ENCODE assay signal across 14 cellular contexts in the genomic region with DNA sequence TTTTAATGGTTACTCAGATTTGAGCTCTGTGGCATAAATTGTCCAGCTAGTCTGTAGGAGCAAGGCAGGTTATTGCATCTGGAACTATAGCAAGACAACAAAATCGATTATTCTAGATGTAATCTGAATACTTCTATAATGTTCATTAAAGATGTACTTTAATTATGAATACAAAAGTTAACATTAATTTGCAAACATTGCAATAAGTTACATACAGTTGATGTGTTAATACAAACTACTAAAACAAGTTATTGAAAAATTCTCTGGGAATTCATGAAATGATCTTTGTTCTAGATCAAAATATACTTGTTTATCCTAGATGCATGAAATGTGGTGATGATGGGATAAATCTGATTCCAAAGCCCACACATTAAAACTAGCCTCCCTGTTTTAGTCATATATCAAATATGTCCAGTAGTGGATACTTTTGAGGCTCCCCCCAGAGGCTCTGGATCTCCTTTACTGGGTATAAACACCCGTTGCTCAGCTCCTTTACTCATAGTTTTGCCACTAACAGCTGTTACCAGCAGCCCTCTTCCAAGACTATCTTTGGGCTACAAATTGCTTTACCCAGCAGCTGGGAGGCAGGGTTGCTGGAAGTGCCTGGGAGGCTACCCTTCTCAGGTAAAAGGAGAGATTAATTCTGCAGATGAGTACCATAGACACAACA.
"Had no signal": no experiment of that assay in that cellular context is flagged by ENCODE, and none has a peak within 500 bp of the region (broad histone marks: within the 10 kb centered on the region; RNA-seq: fewer than 3 reads in every experiment).

No MANE protein-coding gene starts in this region.

- H3K4me1 ChIP-seq: testis had no signal

- ATAC-seq: activated T-cell treated with anti-CD3 and anti-CD28 coated beads, Interleukin-2, amount 50 U/mL, for 4 hours; natural killer cell had no signal

- H3K27ac ChIP-seq: sigmoid colon, testis had no signal

- H3K4me3 ChIP-seq: dorsolateral prefrontal cortex, sigmoid colon, testis had no signal

- H3K9me3 ChIP-seq: sigmoid colon, testis had no signal

- H3K4me3 Mint-ChIP-seq: activated naive CD8-positive, alpha-beta T cell treated with anti-CD3 and anti-CD28 coated beads for 36 hours; activated T-cell treated with anti-CD3 and anti-CD28 coated beads, Interleukin-2, amount 50 U/mL, for 4 hours; natural killer cell; stimulated activated naive CD8-positive, alpha-beta T cell treated with anti-CD3 and anti-CD28 coated beads, Interleukin-15, Interleukin-2, amounts not matched to agents 100 ng/mL and 50 ng/mL, for 24 hours had no signal

- H3K9me3 Mint-ChIP-seq: activated T-cell treated with anti-CD3 and anti-CD28 coated beads, Interleukin-2, amount 50 U/mL, for 4 hours; stimulated activated naive CD8-positive, alpha-beta T cell treated with anti-CD3 and anti-CD28 coated beads, Interleukin-15, Interleukin-2, amounts not matched to agents 100 ng/mL and 50 ng/mL, for 24 hours had no signal

- H3K27me3 ChIP-seq: dorsolateral prefrontal cortex, sigmoid colon, testis had no signal

- DNase-seq: activated gamma-delta T cell treated with Interleukin-2 at 50 U/mL for 16 hours; activated naive CD8-positive, alpha-beta T cell treated with anti-CD3 and anti-CD28 coated beads for 36 hours; activated T-cell treated with anti-CD3 and anti-CD28 coated beads, Interleukin-2, amount 50 U/mL, for 4 hours; anterior cingulate cortex; dorsolateral prefrontal cortex; foreskin melanocyte; head of caudate nucleus; natural killer cell; sigmoid colon; stimulated activated CD4-positive, alpha-beta T cell treated with anti-CD3 and anti-CD28 coated beads, Interleukin-2, amount 100 ng/mL, for 48 hours; T-helper 2 cell; testis had no signal

- FAIRE-seq: TTC549 had no signal

- H3K36me3 ChIP-seq: sigmoid colon had no signal

- H3K4me1 Mint-ChIP-seq: activated naive CD8-positive, alpha-beta T cell treated with anti-CD3 and anti-CD28 coated beads for 36 hours; natural killer cell had no signal

- H3K27ac Mint-ChIP-seq: activated naive CD8-positive, alpha-beta T cell treated with anti-CD3 and anti-CD28 coated beads for 36 hours; natural killer cell; stimulated activated naive CD8-positive, alpha-beta T cell treated with anti-CD3 and anti-CD28 coated beads, Interleukin-15, Interleukin-2, amounts not matched to agents 100 ng/mL and 50 ng/mL, for 24 hours had no signal

- H3K36me3 Mint-ChIP-seq: activated naive CD8-positive, alpha-beta T cell treated with anti-CD3 and anti-CD28 coated beads for 36 hours; natural killer cell had no signal
